Comparison of ENCODE assay signal across 20 cellular contexts in genomic region chr5:53261245-53261644, GRCh38.
DNase-seq lines count a peak whose midpoint lies in the region; ATAC-seq, FAIRE-seq and TF ChIP-seq lines count a peak whose summit lies in the region.
"Had no signal": no experiment of that assay in that cellular context is flagged by ENCODE, and none has a peak within 500 bp of the region (broad histone marks: within the 10 kb centered on the region; RNA-seq: fewer than 3 reads in every experiment).

No MANE protein-coding gene starts in this region.

- dilution Hi-C loops in keratinocyte (cut with MboI; ENCODE audit: extremely low pct_ligation_motif_present, low sequenced_read_pairs), result no loop called here

- H3K27ac ChIP-seq in keratinocyte (ENCODE audit: control insufficient read depth, insufficient read depth, low read length), result no peak overlapping the region
- H3K27ac ChIP-seq: BLaER1 treated with 17β-estradiol and CSF1 and Interleukin-3, amounts not matched to agents 10 nM and 100 nM; KMS-11 had no signal

- no peak for TF ChIP-seq CTCF in cardiac fibroblast (IDR thresholded peaks at IDR 0.05; ENCODE audit: low read depth, low read length)
- no peak for TF ChIP-seq CTCF in keratinocyte (optimal IDR thresholded peaks at IDR 0.05 in 1 of 3, IDR thresholded peaks at IDR 0.05 in 1 of 3, conservative IDR thresholded peaks at IDR 0.05 in 1 of 3; ENCODE audit: extremely low read depth in 1 of 3, insufficient read depth in 2 of 3, low read length in 3 of 3)

- no peak overlapping the region for H3K9ac ChIP-seq in keratinocyte (ENCODE audit: control insufficient read depth, extremely low read depth, insufficient read depth, low read length)
- H3K9ac ChIP-seq: BLaER1 treated with 17β-estradiol and CSF1 and Interleukin-3, amounts not matched to agents 10 nM and 100 nM; KMS-11 had no signal

- ATAC-seq in HG03439 (IDR thresholded peaks at IDR 0.05; ENCODE audit: unreplicated experiment) (no peak), GM18511 (IDR thresholded peaks at IDR 0.05; ENCODE audit: unreplicated experiment) (no peak)
- ATAC-seq: GM23338 had no signal

- peak; percentile 41 for DNase-seq in EH (ENCODE audit: low read depth)
- DNase-seq in LHCN-M2 (ENCODE audit: low read depth), result peak; percentile 62
- DNase-seq in cardiac fibroblast (ENCODE audit: low read depth in 2 of 2), result peak; percentile 5 to 79
- DNase-seq in keratinocyte (ENCODE audit: low read depth, low spot score), result no peak
- no peak for DNase-seq in activated CD4-positive, CD25-positive, alpha-beta regulatory T cell (lab: John Stamatoyannopoulos, UW)
- DNase-seq in nucleus accumbens (lab: John Stamatoyannopoulos, UW), result no peak
- DNase-seq: 8988T, DMS 273 treated with DMSO at 0.1 percent for 48 hours, MM.1S, NCI-H1105, NCI-H2029, NCI-H2171 treated with DMSO at 0.1 percent for 48 hours, NCI-H510A, SHP77 treated with DMSO at 0.1 percent for 48 hours had no signal

- peak; percentile 9 for FAIRE-seq in keratinocyte (lab: Jason Lieb, UNC)
- FAIRE-seq: RCC 7860 had no signal

- no peaks in the 10 kb centered on the region for H3K9me1 ChIP-seq in keratinocyte (ENCODE audit: control insufficient read depth, extremely low read depth, insufficient read depth, low read length)

- H2AFZ ChIP-seq in keratinocyte (ENCODE audit: control insufficient read depth, low read length), result no peak overlapping the region
- H2AFZ ChIP-seq: GM23338 had no signal

- H3K4me2 ChIP-seq in keratinocyte (ENCODE audit: control insufficient read depth, extremely low read depth, insufficient read depth, low read depth, low read length), result no peak overlapping the region
- H3K4me2 ChIP-seq: BLaER1 treated with 17β-estradiol and CSF1 and Interleukin-3, amounts not matched to agents 10 nM and 100 nM; GM23338; KMS-11 had no signal

- no peaks in the 10 kb centered on the region for H4K20me1 ChIP-seq in keratinocyte (ENCODE audit: control insufficient read depth, extremely low read depth, insufficient read depth, low read length)
- H4K20me1 ChIP-seq: BLaER1 treated with 17β-estradiol and CSF1 and Interleukin-3, amounts not matched to agents 10 nM and 100 nM had no signal

- H3K9me3 ChIP-seq in keratinocyte (ENCODE audit: control insufficient read depth, low read depth, low read length), result no peaks in the 10 kb centered on the region
- H3K9me3 ChIP-seq: BLaER1 treated with 17β-estradiol and CSF1 and Interleukin-3, amounts not matched to agents 10 nM and 100 nM had no signal

- H3K27me3 ChIP-seq in keratinocyte (ENCODE audit: control insufficient read depth, extremely low read depth, insufficient read depth, low read length), result no peaks in the 10 kb centered on the region
- H3K27me3 ChIP-seq: BLaER1 treated with 17β-estradiol and CSF1 and Interleukin-3, amounts not matched to agents 10 nM and 100 nM had no signal

- peaks cover 0 to 6% of the 10 kb centered on the region in 2 experiments for H3K36me3 ChIP-seq in keratinocyte (ENCODE audit: control insufficient read depth in 2 of 2, extremely low read depth in 1 of 2, insufficient read depth in 2 of 2, low read length in 2 of 2)
- H3K36me3 ChIP-seq: BLaER1 treated with 17β-estradiol and CSF1 and Interleukin-3, amounts not matched to agents 10 nM and 100 nM had no signal

- no peaks in the 10 kb centered on the region for H3K79me2 ChIP-seq in keratinocyte (ENCODE audit: control insufficient read depth, insufficient read depth, low read length)

- no peak overlapping the region for H3K4me3 ChIP-seq in cardiac fibroblast (replicated peaks in 1 of 2; ENCODE audit: low read depth in 2 of 2, low read length in 2 of 2)
- H3K4me3 ChIP-seq in keratinocyte (ENCODE audit: control insufficient read depth in 2 of 3, extremely low read depth in 1 of 3, insufficient read depth in 2 of 3, low read depth in 1 of 3, low read length in 3 of 3), result no peak overlapping the region
- H3K4me3 ChIP-seq: BLaER1 treated with 17β-estradiol and CSF1 and Interleukin-3, amounts not matched to agents 10 nM and 100 nM; GM23338 had no signal

- H3K4me1 ChIP-seq in keratinocyte (ENCODE audit: control insufficient read depth, extremely low read depth, insufficient read depth, low read length), result peaks cover 36% of the 10 kb centered on the region

Comparison
In these comparisons a context has a peak if more than half of its experiments do, and no peak if none do; other contexts are left out.
1. DNase-seq: peak in EH (single experiment), LHCN-M2 (single experiment) and cardiac fibroblast (2 of 2); none in keratinocyte (single experiment), activated CD4-positive, CD25-positive, alpha-beta regulatory T cell (0 of 4) and nucleus accumbens (0 of 56).